8 cellular contexts compared by ENCODE assay signal in the genomic region with DNA sequence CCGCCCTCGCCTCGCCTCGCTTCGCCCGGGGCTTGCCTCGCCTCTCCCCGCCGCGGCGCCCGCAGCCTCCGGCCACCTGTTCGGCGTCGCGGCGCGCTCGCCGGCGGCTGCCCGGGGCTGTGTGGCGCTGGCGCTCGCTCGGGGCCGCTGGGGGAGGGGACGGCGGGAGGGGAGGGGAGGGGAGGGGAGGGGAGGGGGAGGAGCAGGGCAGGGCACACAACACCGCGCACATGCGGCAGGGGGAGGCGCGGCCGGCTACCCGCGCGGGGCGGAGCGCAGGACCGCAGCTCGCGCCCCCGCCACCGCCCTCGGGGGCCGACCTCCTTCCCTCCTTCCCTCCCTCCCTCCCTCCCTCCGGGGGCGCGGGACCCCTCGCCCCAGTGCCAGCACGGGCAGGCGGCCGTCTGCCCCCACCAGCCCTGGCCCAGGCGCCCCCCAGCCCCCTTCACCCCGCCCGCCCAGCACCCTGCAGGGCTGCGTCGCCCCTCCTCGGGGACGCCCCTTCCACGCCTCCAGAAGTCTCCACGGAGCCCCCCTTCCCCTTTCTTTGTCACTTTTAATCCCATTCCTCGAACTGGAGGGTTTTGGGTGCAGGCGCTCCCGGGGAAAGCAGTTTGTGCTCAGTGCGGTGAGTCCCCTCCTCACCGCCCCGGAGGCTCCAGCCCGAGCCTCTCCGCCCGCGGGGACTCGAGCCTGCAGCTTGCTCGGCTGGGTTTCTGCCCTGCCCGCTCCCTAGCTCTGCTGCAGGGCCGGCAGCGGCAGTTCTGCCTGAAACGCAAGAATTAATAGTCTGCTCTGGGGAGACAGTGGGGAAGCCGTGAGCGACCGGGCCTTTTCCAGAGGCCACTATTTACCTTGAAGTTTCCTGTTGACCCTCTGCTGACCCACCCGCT. TPM values are rescaled to one million over a fixed set of nuclear protein-coding genes. Genes with fewer than 3 reads are reported as not detected.
DNase-seq lines count a peak whose midpoint lies in the region; ATAC-seq and TF ChIP-seq lines count a peak whose summit lies in the region.

PARD3 (minus strand) TSS at position 123 of the 893 bp plus-strand sequence. CDS start 301 bp downstream, outside the sequence.

- WGBS in lower leg skin, 2 donors, result 1% methylated on average over 24 to 62 of the region's 84 CpGs
- WGBS in testis, 2 donors, result 0% methylated on average over 10 to 22 of the region's 84 CpGs

- peak within 1 kb of the TSS; percentile 84 to 91 for H3K27ac ChIP-seq in testis

- H3K27me3 ChIP-seq in testis, result no peaks in the 10 kb centered on the region

- H3K4me3 ChIP-seq in GM12875 (ENCODE audit: low read depth, low read length) (peak within 1 kb of the TSS; percentile 63), lower leg skin (ENCODE audit: low read depth, poor library complexity, severe bottlenecking) (peak within 1 kb of the TSS; percentile 66), testis (peak within 1 kb of the TSS; percentile 80 to 89)

- no peaks in the 10 kb centered on the region for H3K9me3 ChIP-seq in testis

- DNase-seq in 8988T, result peak; percentile 89
- DNase-seq in SHP77 treated with DMSO at 0.1 percent for 48 hours (lab: John Stamatoyannopoulos, UW), result peak; percentile 33
- DNase-seq in ecto neural progenitor cell (ENCODE audit: low spot score), result peak; percentile 86
- peak; percentile 36 to 92 for DNase-seq in lower leg skin (ENCODE audit: low spot score in 2 of 2)
- DNase-seq in testis, result peak; percentile 77

- H3K4me1 ChIP-seq in testis, result peaks cover 8% of the 10 kb centered on the region

- TF ChIP-seq POLR2A in lower leg skin (IDR thresholded peaks at IDR 0.05), result no peak
- no peak for TF ChIP-seq POLR2A in testis (IDR thresholded peaks at IDR 0.05)

- H3K36me3 ChIP-seq in testis (ENCODE audit: low read depth, missing control alignments), result no peaks in the 10 kb centered on the region

- no peak for TF ChIP-seq CTCF in GM12875 (IDR thresholded peaks at IDR 0.05; ENCODE audit: borderline replicate concordance, insufficient read depth, low read depth, low read length)
- TF ChIP-seq CTCF in lower leg skin (IDR thresholded peaks at IDR 0.05), result no peak
- TF ChIP-seq CTCF in testis (IDR thresholded peaks at IDR 0.05), result no peak

- ATAC-seq in HG03432 (IDR thresholded peaks at IDR 0.05; ENCODE audit: unreplicated experiment) (peak; percentile 64), HG03565 (IDR thresholded peaks at IDR 0.05; ENCODE audit: unreplicated experiment) (no peak)

- intact Hi-C loops in lower leg skin (cut with DNase I; ENCODE audit: low total_unique reads) (no loop called here), testis (cut with DNase I; ENCODE audit: low total_unique reads) (no loop called here)

RNA-seq across cellular contexts. Expression of gene PARD3, which starts in this region (rescaled TPM):
- total RNA-seq in lower leg skin, result 100 to 1,000 TPM; 150 to 172 (median 165) TPM
- total RNA-seq in testis, result 10 to 100 TPM; 49.5 to 59.5 TPM
- 31.8 TPM for polyA plus RNA-seq in testis (ENCODE audit: insufficient read depth, low read depth, low replicate concordance)

Comparison
In these comparisons a context has a peak if more than half of its experiments do, and no peak if none do; other contexts are left out.
1. DNase-seq: peak in every context shown above with its lines; median percentile 89 in 8988T; 86 in ecto neural progenitor cell; 77 in testis; 64 in lower leg skin; 33 in SHP77 treated with DMSO at 0.1 percent for 48 hours.